19 cellular contexts compared by ENCODE assay signal in genomic region chr7:89914673-89915072, GRCh38.
"Had no signal": no experiment of that assay in that cellular context is flagged by ENCODE, and none has a peak within 500 bp of the region (broad histone marks: within the 10 kb centered on the region; RNA-seq: fewer than 3 reads in every experiment).

No MANE protein-coding gene starts in this region.

- H3K4me3 Mint-ChIP-seq: memory B cell; naive thymus-derived CD8-positive, alpha-beta T cell; T-helper 2 cell treated with Interferon-gamma antibody and Interleukin-4, amounts not matched to agents 5 μg/mL and 100 μg/mL, for 36 hours had no signal

- H3K27ac Mint-ChIP-seq: memory B cell; naive thymus-derived CD8-positive, alpha-beta T cell; T-helper 2 cell treated with Interferon-gamma antibody and Interleukin-4, amounts not matched to agents 5 μg/mL and 100 μg/mL, for 36 hours had no signal

- H3K36me3 Mint-ChIP-seq: memory B cell; naive thymus-derived CD8-positive, alpha-beta T cell had no signal

- H3K27me3 Mint-ChIP-seq: memory B cell; naive thymus-derived CD8-positive, alpha-beta T cell had no signal

- ATAC-seq: activated CD4-positive, CD25-positive, alpha-beta regulatory T cell treated with anti-CD3 and anti-CD28 coated beads, Interleukin-2, amount 50 U/mL, for 24 hours; gastrocnemius medialis; left ventricle myocardium superior; naive thymus-derived CD8-positive, alpha-beta T cell; right lobe of liver had no signal

- H3K9me3 Mint-ChIP-seq: memory B cell; T-helper 2 cell treated with Interferon-gamma antibody and Interleukin-4, amounts not matched to agents 5 μg/mL and 100 μg/mL, for 36 hours had no signal

- DNase-seq: activated naive CD4-positive, alpha-beta T cell treated with Interleukin-2 at 50 U/mL for 16 hours; anterior cingulate cortex; brain microvascular endothelial cell; dermis blood vessel endothelial cell; erythroblast; gastrocnemius medialis; kidney; left ventricle myocardium superior; naive thymus-derived CD8-positive, alpha-beta T cell; occipital lobe; right lobe of liver; stimulated activated CD4-positive, alpha-beta T cell treated with anti-CD3 and anti-CD28 coated beads, Interleukin-4, amount 100 ng/mL, for 4 hours; stimulated activated CD8-positive, alpha-beta memory T cell treated with anti-CD3 and anti-CD28 coated beads, Interleukin-4, amount 100 ng/mL, for 48 hours; stimulated activated naive CD4-positive, alpha-beta T cell treated with Interleukin-2 at 50 U/mL for 16 hours; substantia nigra; uterus had no signal

- H3K4me1 Mint-ChIP-seq: memory B cell; naive thymus-derived CD8-positive, alpha-beta T cell had no signal
